Comparison of ENCODE assay signal across 37 cellular contexts in the genomic region with DNA sequence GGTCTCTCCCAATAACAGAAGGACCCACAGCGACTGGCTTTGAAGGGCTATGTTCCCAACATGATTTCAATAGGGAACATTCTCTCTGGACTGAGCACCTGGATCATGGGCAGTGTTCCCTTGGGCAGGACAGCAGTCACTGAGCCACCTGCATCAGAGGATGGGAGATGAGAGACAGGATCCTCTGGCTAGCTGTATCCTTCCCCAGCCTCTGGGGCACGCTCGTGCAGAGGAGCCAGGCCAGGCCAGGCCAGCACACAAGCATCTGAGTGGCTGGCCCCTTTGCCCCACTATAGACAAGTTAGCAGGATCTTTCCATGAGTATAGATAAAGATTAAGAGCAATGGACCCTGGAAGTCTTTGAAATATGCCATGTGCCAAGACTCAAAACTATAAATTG.
"Had no signal": no experiment of that assay in that cellular context is flagged by ENCODE, and none has a peak within 500 bp of the region (broad histone marks: within the 10 kb centered on the region; RNA-seq: fewer than 3 reads in every experiment).

No MANE protein-coding gene starts in this region.

- H3K9me3 ChIP-seq: body of pancreas had no signal

- FAIRE-seq: astrocyte, colon, TTC549 had no signal

- H3K36me3 ChIP-seq: adrenal gland, brain microvascular endothelial cell, breast epithelium had no signal

- H3K27me3 Mint-ChIP-seq: activated CD4-positive, alpha-beta memory T cell treated with anti-CD3 and anti-CD28 coated beads, Interleukin-2, amount 10 ng/mL, durations not matched to agents 7 days and 5 days; activated CD4-positive, alpha-beta T cell treated with anti-CD3 and anti-CD28 coated beads, Interleukin-2, amount 10 ng/mL, durations not matched to agents 7 days and 5 days; activated naive CD8-positive, alpha-beta T cell treated with anti-CD3 and anti-CD28 coated beads for 36 hours; activated T-cell treated with anti-CD3 and anti-CD28 coated beads, Interleukin-2, amount 50 U/mL, for 24 hours; activated T-helper 17 cell treated with anti-CD3 and anti-CD28 coated beads, Interleukin-2, amount 50 U/mL, for 72 hours had no signal

- H3K4me1 Mint-ChIP-seq: activated CD4-positive, alpha-beta memory T cell treated with anti-CD3 and anti-CD28 coated beads, Interleukin-2, amount 10 ng/mL, durations not matched to agents 7 days and 5 days; activated CD4-positive, alpha-beta T cell treated with anti-CD3 and anti-CD28 coated beads, Interleukin-2, amount 10 ng/mL, durations not matched to agents 7 days and 5 days; activated CD8-positive, alpha-beta memory T cell treated with anti-CD3 and anti-CD28 coated beads, Interleukin-2, amount 10 ng/mL, durations not matched to agents 7 days and 5 days; activated naive CD8-positive, alpha-beta T cell treated with anti-CD3 and anti-CD28 coated beads for 36 hours; activated T-helper 17 cell treated with anti-CD3 and anti-CD28 coated beads, Interleukin-2, amount 50 U/mL, for 72 hours had no signal

- H3K27ac Mint-ChIP-seq: activated CD4-positive, alpha-beta memory T cell treated with anti-CD3 and anti-CD28 coated beads, Interleukin-2, amount 10 ng/mL, durations not matched to agents 7 days and 5 days; activated CD4-positive, alpha-beta T cell treated with anti-CD3 and anti-CD28 coated beads, Interleukin-2, amount 10 ng/mL, durations not matched to agents 7 days and 5 days; activated CD8-positive, alpha-beta memory T cell treated with anti-CD3 and anti-CD28 coated beads, Interleukin-2, amount 10 ng/mL, durations not matched to agents 7 days and 5 days; activated CD8-positive, alpha-beta T cell treated with anti-CD3 and anti-CD28 coated beads, Interleukin-2, amount 10 ng/mL, durations not matched to agents 7 days and 5 days; activated naive CD4-positive, alpha-beta T cell treated with anti-CD3 and anti-CD28 coated beads for 36 hours; activated naive CD4-positive, alpha-beta T cell treated with anti-CD3 and anti-CD28 coated beads, Interleukin-2, amount 50 U/mL, for 72 hours; activated naive CD8-positive, alpha-beta T cell treated with anti-CD3 and anti-CD28 coated beads for 36 hours; activated T-cell treated with anti-CD3 and anti-CD28 coated beads, Interleukin-2, amount 50 U/mL, for 24 hours; activated T-cell treated with anti-CD3 and anti-CD28 coated beads, Interleukin-2, amount 50 U/mL, for 72 hours; activated T-helper 1 cell treated with anti-CD3 and anti-CD28 coated beads, Interleukin-12 subunit alpha, Interleukin-12 subunit beta, Interleukin-2, Interleukin-4 antibody, amounts not matched to agents 30 ng/mL and 10 ng/mL and 1 ng/mL, durations not matched to agents 14 hours and 24 hours and 36 hours; activated T-helper 17 cell treated with anti-CD3 and anti-CD28 coated beads, Interleukin-2, amount 50 U/mL, for 72 hours; T-helper 1 cell treated with Interleukin-12 subunit alpha and Interleukin-12 subunit beta and Interleukin-4 antibody, amounts not matched to agents 30 μg/mL and 1 μg/mL, for 36 hours; T-helper 2 cell treated with Interferon-gamma antibody and Interleukin-4, amounts not matched to agents 5 μg/mL and 100 μg/mL, for 36 hours had no signal

- H3K4me3 Mint-ChIP-seq: activated CD4-positive, alpha-beta memory T cell treated with anti-CD3 and anti-CD28 coated beads, Interleukin-2, amount 10 ng/mL, durations not matched to agents 7 days and 5 days; activated CD4-positive, alpha-beta T cell treated with anti-CD3 and anti-CD28 coated beads, Interleukin-2, amount 10 ng/mL, durations not matched to agents 7 days and 5 days; activated CD8-positive, alpha-beta memory T cell treated with anti-CD3 and anti-CD28 coated beads, Interleukin-2, amount 10 ng/mL, durations not matched to agents 7 days and 5 days; activated CD8-positive, alpha-beta T cell treated with anti-CD3 and anti-CD28 coated beads, Interleukin-2, amount 10 ng/mL, durations not matched to agents 7 days and 5 days; activated naive CD4-positive, alpha-beta T cell treated with anti-CD3 and anti-CD28 coated beads for 36 hours; activated naive CD8-positive, alpha-beta T cell treated with anti-CD3 and anti-CD28 coated beads for 36 hours; activated T-cell treated with anti-CD3 and anti-CD28 coated beads, Interleukin-2, amount 50 U/mL, for 24 hours; activated T-cell treated with anti-CD3 and anti-CD28 coated beads, Interleukin-2, amount 50 U/mL, for 72 hours; activated T-helper 1 cell treated with anti-CD3 and anti-CD28 coated beads, Interleukin-12 subunit alpha, Interleukin-12 subunit beta, Interleukin-2, Interleukin-4 antibody, amounts not matched to agents 30 ng/mL and 10 ng/mL and 1 ng/mL, durations not matched to agents 14 hours and 24 hours and 36 hours; activated T-helper 17 cell treated with anti-CD3 and anti-CD28 coated beads, Interleukin-2, amount 50 U/mL, for 72 hours; T-helper 1 cell treated with Interleukin-12 subunit alpha and Interleukin-12 subunit beta and Interleukin-4 antibody, amounts not matched to agents 30 μg/mL and 1 μg/mL, for 36 hours; T-helper 2 cell treated with Interferon-gamma antibody and Interleukin-4, amounts not matched to agents 5 μg/mL and 100 μg/mL, for 36 hours had no signal

- H3K4me1 ChIP-seq: adrenal gland, body of pancreas, breast epithelium had no signal

- H3K4me3 ChIP-seq: adrenal gland, body of pancreas, breast epithelium had no signal

- H3K27me3 ChIP-seq: adrenal gland, body of pancreas, brain microvascular endothelial cell, breast epithelium had no signal

- H3K27ac ChIP-seq: adrenal gland, body of pancreas, brain microvascular endothelial cell, breast epithelium, VCaP had no signal

- DNase-seq: activated CD4-positive, alpha-beta memory T cell treated with anti-CD3 and anti-CD28 coated beads, Interleukin-2, amount 10 ng/mL, durations not matched to agents 7 days and 5 days; activated CD4-positive, alpha-beta T cell treated with anti-CD3 and anti-CD28 coated beads for 1 hour; activated CD4-positive, alpha-beta T cell treated with anti-CD3 and anti-CD28 coated beads for 4 hours; activated CD4-positive, alpha-beta T cell treated with anti-CD3 and anti-CD28 coated beads, Interleukin-2, amount 10 ng/mL, durations not matched to agents 7 days and 5 days; activated CD4-positive, alpha-beta T cell treated with anti-CD3 and anti-CD28 coated beads, Interleukin-2, amount 50 U/mL, for 48 hours; activated CD4-positive, CD25-positive, alpha-beta regulatory T cell; activated CD8-positive, alpha-beta memory T cell treated with anti-CD3 and anti-CD28 coated beads for 24 hours; activated CD8-positive, alpha-beta memory T cell treated with anti-CD3 and anti-CD28 coated beads, Interleukin-2, amount 10 ng/mL, durations not matched to agents 7 days and 5 days; activated CD8-positive, alpha-beta memory T cell treated with anti-CD3 and anti-CD28 coated beads, Interleukin-2, amount 50 U/mL, for 48 hours; activated CD8-positive, alpha-beta T cell treated with anti-CD3 and anti-CD28 coated beads, Interleukin-2, amount 10 ng/mL, durations not matched to agents 7 days and 5 days; activated effector memory CD4-positive, alpha-beta T cell treated with anti-CD3 and anti-CD28 coated beads, Interleukin-2, amount 50 U/mL, for 16 hours; activated gamma-delta T cell treated with Interleukin-2 at 50 U/mL for 16 hours; activated naive CD4-positive, alpha-beta T cell; activated naive CD4-positive, alpha-beta T cell treated with anti-CD3 and anti-CD28 coated beads for 36 hours; activated naive CD4-positive, alpha-beta T cell treated with anti-CD3 and anti-CD28 coated beads, Interleukin-2, amount 50 U/mL, for 16 hours; activated naive CD8-positive, alpha-beta T cell treated with anti-CD3 and anti-CD28 coated beads for 36 hours; activated T-cell treated with anti-CD3 and anti-CD28 coated beads, Interleukin-2, amount 50 U/mL, for 24 hours; activated T-cell treated with anti-CD3 and anti-CD28 coated beads, Interleukin-2, amount 50 U/mL, for 72 hours; adrenal gland; amniotic stem cell; aorta; body of pancreas; brain microvascular endothelial cell; central memory CD4-positive, alpha-beta T cell; T-helper 2 cell; T-helper 9 cell had no signal

- ATAC-seq: activated CD4-positive, CD25-positive, alpha-beta regulatory T cell treated with anti-CD3 and anti-CD28 coated beads, Interleukin-2, amount 50 U/mL, for 24 hours; activated CD8-positive, alpha-beta memory T cell treated with anti-CD3 and anti-CD28 coated beads, Interleukin-2, amount 10 ng/mL, durations not matched to agents 7 days and 5 days; activated CD8-positive, alpha-beta T cell treated with anti-CD3 and anti-CD28 coated beads, Interleukin-2, amount 10 ng/mL, durations not matched to agents 7 days and 5 days; activated naive CD4-positive, alpha-beta T cell treated with anti-CD3 and anti-CD28 coated beads, Interleukin-2, amount 50 U/mL, for 72 hours; activated T-cell treated with anti-CD3 and anti-CD28 coated beads, Interleukin-2, amount 50 U/mL, for 72 hours; activated T-helper 17 cell treated with anti-CD3 and anti-CD28 coated beads, Interleukin-2, amount 50 U/mL, for 72 hours; body of pancreas had no signal
